In the genomic region with DNA sequence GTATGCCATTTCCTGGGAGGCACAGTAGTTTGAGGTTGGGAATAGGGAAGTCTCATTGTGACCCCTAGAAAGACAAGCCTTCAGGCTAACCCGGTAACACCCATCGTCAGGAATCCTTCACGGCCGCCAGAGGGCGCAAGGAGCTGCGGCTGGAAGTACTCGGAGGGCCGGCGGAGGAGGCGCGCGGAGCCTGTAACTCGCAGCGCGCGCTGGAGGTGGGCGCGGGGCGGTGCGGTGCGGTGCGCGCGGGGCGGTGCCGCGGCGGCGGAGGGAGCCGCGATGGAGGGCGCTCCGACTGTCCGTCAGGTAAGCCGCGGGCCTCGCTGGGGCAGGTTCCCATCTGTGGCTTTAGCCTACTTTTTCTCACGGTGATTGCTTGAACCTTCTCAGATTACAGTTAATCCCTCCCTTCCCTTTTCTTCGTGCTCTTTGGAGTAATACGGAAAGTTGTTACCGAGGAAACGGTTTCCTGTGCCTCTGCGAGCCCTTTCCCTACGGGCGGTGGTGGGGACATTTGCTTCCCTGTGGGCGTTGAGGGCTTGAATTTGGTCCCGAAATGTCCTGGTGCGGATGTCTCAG, we compare ENCODE assay signal across 1 cellular context.
TF ChIP-seq lines count a peak whose summit lies in the region.

A gene (plus strand): TSS at position 158 of the 579 bp plus-strand sequence. CDS start 122 bp downstream, at position 280.

TF ChIP-seq in H1, 55 proteins besides CTCF, POLR2A, EP300 and RAD21 (continued from another document):
- TF ChIP-seq, protein P1, sequence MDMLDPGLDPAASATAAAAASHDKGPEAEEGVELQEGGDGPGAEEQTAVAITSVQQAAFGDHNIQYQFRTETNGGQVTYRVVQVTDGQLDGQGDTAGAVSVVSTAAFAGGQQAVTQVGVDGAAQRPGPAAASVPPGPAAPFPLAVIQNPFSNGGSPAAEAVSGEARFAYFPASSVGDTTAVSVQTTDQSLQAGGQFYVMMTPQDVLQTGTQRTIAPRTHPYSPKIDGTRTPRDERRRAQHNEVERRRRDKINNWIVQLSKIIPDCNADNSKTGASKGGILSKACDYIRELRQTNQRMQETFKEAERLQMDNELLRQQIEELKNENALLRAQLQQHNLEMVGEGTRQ (IDR thresholded peaks at IDR 0.05; ENCODE audit: low read length) = no peak
- TF ChIP-seq RBBP5 (IDR thresholded peaks at IDR 0.05; ENCODE audit: borderline replicate concordance, low read depth, low read length) = peak; percentile 66; the same call in 1 of the 2 replicates
- peak; percentile 88 for TF ChIP-seq ASH2L (IDR thresholded peaks at IDR 0.05; ENCODE audit: low read length)
- peak; percentile 79; the same call in 1 of the 2 replicates for TF ChIP-seq TEAD4 (IDR thresholded peaks at IDR 0.05; ENCODE audit: low read depth, low read length)
- 0 out of 2 replicates have a peak, but pooled peaks have one; percentile 31 for TF ChIP-seq PHF8 (conservative IDR thresholded peaks at IDR 0.05; ENCODE audit: low read depth, low read length)
- no peak for TF ChIP-seq SIX5 (IDR thresholded peaks at IDR 0.05; ENCODE audit: low read depth, low read length)
- no peak for TF ChIP-seq BACH1 (IDR thresholded peaks at IDR 0.05; ENCODE audit: low read length)
- TF ChIP-seq KDM1A (IDR thresholded peaks at IDR 0.05; ENCODE audit: borderline replicate concordance, low read length) = peak; percentile 50; the same call in 1 of the 2 replicates
- TF ChIP-seq JUN (IDR thresholded peaks at IDR 0.05; ENCODE audit: low read depth, low read length) = no peak
- TF ChIP-seq NANOG (IDR thresholded peaks at IDR 0.05; ENCODE audit: insufficient read depth, low read depth, low read length, poor library complexity, severe bottlenecking) = peak; percentile 26
- no peak for TF ChIP-seq SRF (IDR thresholded peaks at IDR 0.05; ENCODE audit: low read depth, low read length)
- TF ChIP-seq TAF1 (IDR thresholded peaks at IDR 0.05; ENCODE audit: low read depth, low read length) = 0 out of 2 replicates have a peak, but pooled peaks have one; percentile 32
- TF ChIP-seq CTBP2 (IDR thresholded peaks at IDR 0.05; ENCODE audit: borderline replicate concordance, insufficient read depth, insufficient read length, low read length) = peak; percentile 70
- TF ChIP-seq SP2 (IDR thresholded peaks at IDR 0.05; ENCODE audit: low read length) = no peak
- TF ChIP-seq, protein P2, sequence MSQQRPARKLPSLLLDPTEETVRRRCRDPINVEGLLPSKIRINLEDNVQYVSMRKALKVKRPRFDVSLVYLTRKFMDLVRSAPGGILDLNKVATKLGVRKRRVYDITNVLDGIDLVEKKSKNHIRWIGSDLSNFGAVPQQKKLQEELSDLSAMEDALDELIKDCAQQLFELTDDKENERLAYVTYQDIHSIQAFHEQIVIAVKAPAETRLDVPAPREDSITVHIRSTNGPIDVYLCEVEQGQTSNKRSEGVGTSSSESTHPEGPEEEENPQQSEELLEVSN (IDR thresholded peaks at IDR 0.05) = no peak
- 0 out of 2 replicates have a peak, but pooled peaks have one; percentile 10 for TF ChIP-seq JUND (IDR thresholded peaks at IDR 0.05; ENCODE audit: low read length)
- peak; percentile 71; the same call in 1 of the 2 replicates for TF ChIP-seq CREB1 (IDR thresholded peaks at IDR 0.05)
- TF ChIP-seq FOSL1 (IDR thresholded peaks at IDR 0.05; ENCODE audit: insufficient read depth, low read depth, low read length) = no peak
- no peak for TF ChIP-seq POLR2AphosphoS5 (IDR thresholded peaks at IDR 0.05; ENCODE audit: low read depth, low read length)
